ENCODE assay signal across 7 cellular contexts in genomic region chr16:3501412-3501761, GRCh38. TPM values are rescaled to one million over a fixed set of nuclear protein-coding genes. Genes with fewer than 3 reads are reported as not detected.
A peak's percentile ranks its signal among the peaks of the same experiment; 100 is the strongest.
DNase-seq lines count a peak whose midpoint lies in the region; ATAC-seq and TF ChIP-seq lines count a peak whose summit lies in the region.
"Not testable (repeated sequence)": the region's sequence is repeated elsewhere in the genome, so short reads cannot be mapped to it uniquely, and the experiment has no call there.
"Had no signal": no experiment of that assay in that cellular context is flagged by ENCODE, and none has a peak within 500 bp of the region (broad histone marks: within the 10 kb centered on the region; RNA-seq: fewer than 3 reads in every experiment).

No MANE protein-coding gene starts in this region.

- not testable (repeated sequence) for H3K4me1 ChIP-seq in IMR-90 (ENCODE audit: control insufficient read depth, insufficient read depth, low read length); ectodermal cell (ENCODE audit: control insufficient read depth, insufficient read depth, low read length)

- TF ChIP-seq RAD21 in IMR-90 (IDR thresholded peaks at IDR 0.05; ENCODE audit: low read length), result not testable (repeated sequence)

- not testable (repeated sequence) for TF ChIP-seq POLR2A in IMR-90 (IDR thresholded peaks at IDR 0.05; ENCODE audit: low read depth, low read length)

- H2AK5ac ChIP-seq in IMR-90 (ENCODE audit: low read depth, low read length), result not testable (repeated sequence)

- H3K4me2 ChIP-seq in IMR-90 (ENCODE audit: low read depth, low read length), result peak overlapping the region; percentile 87

- BruUV-seq in IMR-90 (replicated peaks; lab: Mats Ljungman, UMichigan), result TSS peak; percentile 65

- not testable (repeated sequence) for TF ChIP-seq CTCF in 22Rv1 (IDR thresholded peaks at IDR 0.05); IMR-90 (conservative IDR thresholded peaks at IDR 0.05; ENCODE audit: low read depth, low read length); kidney epithelial cell (IDR thresholded peaks at IDR 0.05; ENCODE audit: insufficient read depth, low read length, poor library complexity, severe bottlenecking); progenitor cell of endocrine pancreas (IDR thresholded peaks at IDR 0.05; ENCODE audit: unreplicated experiment)

- H3K79me1 ChIP-seq in IMR-90 (ENCODE audit: low read depth in 1 of 2, low read length in 2 of 2), result peaks cover 12 to 24% of the 10 kb centered on the region in 2 experiments

- dilution Hi-C loops in IMR-90 (cut with HindIII; ENCODE audit: low sequenced_read_pairs, unreplicated experiment), result not testable (repeated sequence)

- not testable (repeated sequence) for H2BK120ac ChIP-seq in IMR-90 (ENCODE audit: low read depth, low read length)

- not testable (repeated sequence) for H2BK15ac ChIP-seq in IMR-90 (ENCODE audit: low read depth, low read length)

- H3K27me3 Mint-ChIP-seq in activated CD8-positive, alpha-beta T cell treated with anti-CD3 and anti-CD28 coated beads, Interleukin-2, amount 10 ng/mL, durations not matched to agents 7 days and 5 days (ENCODE audit: low read depth); progenitor cell of endocrine pancreas: not testable (repeated sequence)

- H3K23ac ChIP-seq in IMR-90 (ENCODE audit: low read depth, low read length), result peak overlapping the region; percentile 67

- DNase-seq in IMR-90; activated CD8-positive, alpha-beta T cell treated with anti-CD3 and anti-CD28 coated beads, Interleukin-2, amount 10 ng/mL, durations not matched to agents 7 days and 5 days; kidney epithelial cell (ENCODE audit: low read depth); progenitor cell of endocrine pancreas (ENCODE audit: low spot score, unreplicated experiment): not testable (repeated sequence)

- CTCF ChIA-PET in IMR-90 (lab: Yijun Ruan, JAX), result not testable (repeated sequence)
- CTCF ChIA-PET in activated CD8-positive, alpha-beta T cell treated with anti-CD3 and anti-CD28 coated beads, Interleukin-2, amount 10 ng/mL, durations not matched to agents 7 days and 5 days (lab: Charles Lee), result interaction anchor here (0.6 to 1.3 kb wide), 5 partner anchors 8 to 404 kb away, joined by 3 to 6 read pairs (median 3); no protein-coding TSS in a partner anchor

- H3K14ac ChIP-seq in IMR-90 (replicated peaks; ENCODE audit: low read depth, low read length), result peak overlapping the region; percentile 30; the same call in 1 of the 2 replicates

- H4K91ac ChIP-seq in IMR-90 (ENCODE audit: insufficient read depth, low read depth, low read length), result not testable (repeated sequence)

- H3K4me3 ChIP-seq in IMR-90 (ENCODE audit: insufficient read depth, low read depth, low read length) (peak overlapping the region; percentile 59), ectodermal cell (ENCODE audit: insufficient read depth, low read depth, low read length) (peak overlapping the region; percentile 71), kidney epithelial cell (ENCODE audit: low read depth, low read length) (peak overlapping the region; percentile 74)

- WGBS in IMR-90 (ENCODE audit: extremely low coverage in 2 of 2, insufficient read length in 1 of 2), 2 experiments, result no CpG with 5 or more reads among the region's 24 CpGs
- WGBS in ectodermal cell, 2 experiments, result 28 to 29% methylated on average over 24 of the region's 24 CpGs

- peak overlapping the region; percentile 91 for H3K4me3 Mint-ChIP-seq in activated CD8-positive, alpha-beta T cell treated with anti-CD3 and anti-CD28 coated beads, Interleukin-2, amount 10 ng/mL, durations not matched to agents 7 days and 5 days
- peak overlapping the region; percentile 95 for H3K4me3 Mint-ChIP-seq in progenitor cell of endocrine pancreas (ENCODE audit: low read depth)

- H2BK5ac ChIP-seq in IMR-90 (ENCODE audit: low read depth, low read length, poor library complexity, severe bottlenecking), result peak overlapping the region; percentile 14

- not testable (repeated sequence) for H3K9me3 ChIP-seq in IMR-90 (ENCODE audit: control insufficient read depth, insufficient read depth, low read length); ectodermal cell (ENCODE audit: control insufficient read depth, low read length)

- not testable (repeated sequence) for H3K9me1 ChIP-seq in IMR-90 (ENCODE audit: insufficient read depth, low read length)

- intact Hi-C loops in IMR-90 (cut with micrococcal nuclease), result loop anchor here (2.0 to 10.0 kb wide), 3 partner anchors 43 to 313 kb away; partner anchors contain the start of genes OR1F1 and ZNF263

- not testable (repeated sequence) for H4K20me1 ChIP-seq in IMR-90 (ENCODE audit: insufficient read depth, low read length)

- peak overlapping the region; percentile 92 for H2AFZ ChIP-seq in IMR-90 (replicated peaks; ENCODE audit: low read length, poor library complexity)

- not testable (repeated sequence) for H2BK20ac ChIP-seq in IMR-90 (ENCODE audit: low read depth, low read length)

- H2AK9ac ChIP-seq in IMR-90 (replicated peaks; ENCODE audit: low read depth, low read length, poor library complexity), result peak overlapping the region; percentile 7

- not testable (repeated sequence) for H3K9me3 Mint-ChIP-seq in activated CD8-positive, alpha-beta T cell treated with anti-CD3 and anti-CD28 coated beads, Interleukin-2, amount 10 ng/mL, durations not matched to agents 7 days and 5 days (ENCODE audit: insufficient read depth); progenitor cell of endocrine pancreas (ENCODE audit: low read depth)

- H3K27me3 ChIP-seq in IMR-90 (ENCODE audit: control insufficient read depth, insufficient read depth, low read length); ectodermal cell (ENCODE audit: control insufficient read depth, insufficient read depth, low read length, poor library complexity, severe bottlenecking); kidney epithelial cell (ENCODE audit: control insufficient read depth, insufficient read depth, low read length): not testable (repeated sequence)

- peak overlapping the region; percentile 76 for H3K9ac ChIP-seq in IMR-90 (ENCODE audit: low read depth, low read length)

- H3K4me1 Mint-ChIP-seq in activated CD8-positive, alpha-beta T cell treated with anti-CD3 and anti-CD28 coated beads, Interleukin-2, amount 10 ng/mL, durations not matched to agents 7 days and 5 days (ENCODE audit: low read depth), result peaks cover 60% of the 10 kb centered on the region
- peaks cover 11% of the 10 kb centered on the region for H3K4me1 Mint-ChIP-seq in progenitor cell of endocrine pancreas (ENCODE audit: low read depth)

- peak overlapping the region; percentile 14; the same call in 1 of the 2 replicates for H3K4ac ChIP-seq in IMR-90 (ENCODE audit: low read depth, low read length)

- not testable (repeated sequence) for H3K18ac ChIP-seq in IMR-90 (ENCODE audit: low read depth, low read length)

- peaks cover 30% of the 10 kb centered on the region for H3K36me3 Mint-ChIP-seq in activated CD8-positive, alpha-beta T cell treated with anti-CD3 and anti-CD28 coated beads, Interleukin-2, amount 10 ng/mL, durations not matched to agents 7 days and 5 days (ENCODE audit: low read depth)
- not testable (repeated sequence) for H3K36me3 Mint-ChIP-seq in progenitor cell of endocrine pancreas (ENCODE audit: insufficient read depth)

- peak overlapping the region; percentile 28 to 78 for H4K8ac ChIP-seq in IMR-90 (ENCODE audit: low read depth in 2 of 2, low read length in 2 of 2)

- in situ Hi-C loops in IMR-90 (cut with MboI; ENCODE audit: low sequenced_read_pairs), result not testable (repeated sequence)

- H3K27ac ChIP-seq in 22Rv1 (peak overlapping the region; percentile 70), IMR-90 (ENCODE audit: insufficient read depth, low read length) (peak overlapping the region; percentile 51), ectodermal cell (ENCODE audit: insufficient read depth, low read depth, low read length, poor library complexity, severe bottlenecking) (peak overlapping the region; percentile 91)

- peak overlapping the region; percentile 88 for H3K27ac Mint-ChIP-seq in activated CD8-positive, alpha-beta T cell treated with anti-CD3 and anti-CD28 coated beads, Interleukin-2, amount 10 ng/mL, durations not matched to agents 7 days and 5 days
- peak overlapping the region; percentile 96 for H3K27ac Mint-ChIP-seq in progenitor cell of endocrine pancreas

- H4K5ac ChIP-seq in IMR-90 (ENCODE audit: low read depth, low read length), result peak overlapping the region; percentile 34; the same call in 1 of the 2 replicates

- not testable (repeated sequence) for ATAC-seq in IMR-90 (ENCODE audit: low read depth); activated CD8-positive, alpha-beta T cell treated with anti-CD3 and anti-CD28 coated beads, Interleukin-2, amount 10 ng/mL, durations not matched to agents 7 days and 5 days

- not testable (repeated sequence) for H3K36me3 ChIP-seq in IMR-90 (ENCODE audit: control insufficient read depth, insufficient read depth, low read length); ectodermal cell (ENCODE audit: control insufficient read depth, insufficient read depth, low read length); kidney epithelial cell (ENCODE audit: control insufficient read depth, insufficient read depth, low read length)

- not testable (repeated sequence) for H3K56ac ChIP-seq in IMR-90 (ENCODE audit: extremely low read depth, insufficient read depth, low read length)

- POLR2A ChIA-PET in IMR-90 (lab: Charles Lee; ENCODE audit: unreplicated experiment), result not testable (repeated sequence)
- POLR2A ChIA-PET in activated CD8-positive, alpha-beta T cell treated with anti-CD3 and anti-CD28 coated beads, Interleukin-2, amount 10 ng/mL, durations not matched to agents 7 days and 5 days (lab: Charles Lee), result interaction anchor here (1.1 to 2.2 kb wide), 3 partner anchors 8 to 218 kb away, joined by 4 to 10 read pairs (median 4); partner anchors contain the start of gene ZNF263

RNA-seq across cellular contexts. Expression of gene CLUAP1, which starts 0.6 kb away (rescaled TPM):
- 6.8 and 13.3 TPM in 2 replicates for total RNA-seq in IMR-90 (2012; rRNA removed)
- 10.7 and 14.4 TPM in 2 replicates for polyA plus RNA-seq in IMR-90 (2012; rRNA removed)
- polyA plus RNA-seq in IMR-90 (2012; cell fraction: cytosol; rRNA removed), result 1.8 and 2.5 TPM in 2 replicates
- polyA plus RNA-seq in IMR-90 (2012; cell fraction: nucleus; rRNA removed; ENCODE audit: low replicate concordance), result 1.8 and 8.2 TPM in 2 replicates
- total RNA-seq in activated CD8-positive, alpha-beta T cell treated with anti-CD3 and anti-CD28 coated beads, Interleukin-2, amount 10 ng/mL, durations not matched to agents 7 days and 5 days, result 10 to 100 TPM; 15.4 to 16.1 TPM
- 25.8 TPM for polyA plus RNA-seq in ectodermal cell (2013, experiment 1 of 4)
- polyA plus RNA-seq in ectodermal cell (2013, experiment 2 of 4), result 40.4 TPM
- 25.9 TPM for polyA plus RNA-seq in ectodermal cell (2013, experiment 3 of 4)
- polyA plus RNA-seq in ectodermal cell (2013, experiment 4 of 4), result 34.5 TPM
- 20.6 and 20.9 TPM in 2 replicates for total RNA-seq in kidney epithelial cell
- total RNA-seq in progenitor cell of endocrine pancreas, result 38.7 and 42.4 TPM in 2 replicates

RNA-seq across cellular contexts. Expression of gene C16orf90, which starts 6.1 kb away (rescaled TPM):
- total RNA-seq in IMR-90 (2012; rRNA removed) (not detected in 2 replicates), kidney epithelial cell (not detected in 2 replicates), progenitor cell of endocrine pancreas (not detected in 2 replicates)
- polyA plus RNA-seq in IMR-90 (2012; rRNA removed), result not detected in 2 replicates
- not detected in 2 replicates for polyA plus RNA-seq in IMR-90 (2012; cell fraction: cytosol; rRNA removed)
- not detected in 2 replicates for polyA plus RNA-seq in IMR-90 (2012; cell fraction: nucleus; rRNA removed; ENCODE audit: low replicate concordance)
- total RNA-seq in activated CD8-positive, alpha-beta T cell treated with anti-CD3 and anti-CD28 coated beads, Interleukin-2, amount 10 ng/mL, durations not matched to agents 7 days and 5 days, result not detected
- polyA plus RNA-seq in ectodermal cell (2013, experiment 1 of 4), result not detected
- not detected for polyA plus RNA-seq in ectodermal cell (2013, experiment 2 of 4)
- not detected for polyA plus RNA-seq in ectodermal cell (2013, experiment 3 of 4)
- not detected for polyA plus RNA-seq in ectodermal cell (2013, experiment 4 of 4)
- total RNA-seq: lung microvascular endothelial cell had no signal

RNA-seq across cellular contexts. Expression of gene NAA60, which starts 57.9 kb away (rescaled TPM):
- total RNA-seq in IMR-90 (2012; rRNA removed), result 5.6 and 7.5 TPM in 2 replicates
- polyA plus RNA-seq in IMR-90 (2012; rRNA removed), result 15.2 and 18.0 TPM in 2 replicates
- 9.1 and 16.7 TPM in 2 replicates for polyA plus RNA-seq in IMR-90 (2012; cell fraction: cytosol; rRNA removed)
- polyA plus RNA-seq in IMR-90 (2012; cell fraction: nucleus; rRNA removed; ENCODE audit: low replicate concordance), result 25.4 and 50.3 TPM in 2 replicates
- total RNA-seq in activated CD8-positive, alpha-beta T cell treated with anti-CD3 and anti-CD28 coated beads, Interleukin-2, amount 10 ng/mL, durations not matched to agents 7 days and 5 days, result 10 to 100 TPM; 46.3 to 49.0 TPM
- 61.9 TPM for polyA plus RNA-seq in ectodermal cell (2013, experiment 1 of 4)
- polyA plus RNA-seq in ectodermal cell (2013, experiment 2 of 4), result 60.3 TPM
- polyA plus RNA-seq in ectodermal cell (2013, experiment 3 of 4), result 47.1 TPM
- polyA plus RNA-seq in ectodermal cell (2013, experiment 4 of 4), result 56.4 TPM
- 27.1 and 30.7 TPM in 2 replicates for total RNA-seq in kidney epithelial cell
- total RNA-seq in progenitor cell of endocrine pancreas, result 66.8 and 71.3 TPM in 2 replicates

RNA-seq across cellular contexts. Expression of gene ZNF597, which starts 58.1 kb away (rescaled TPM):
- total RNA-seq in IMR-90 (2012; rRNA removed) (3.0 and 3.1 TPM in 2 replicates), kidney epithelial cell (1.7 and 2.9 TPM in 2 replicates), progenitor cell of endocrine pancreas (2.0 and 2.2 TPM in 2 replicates)
- 0.79 and 0.91 TPM in 2 replicates for polyA plus RNA-seq in IMR-90 (2012; rRNA removed)
- 0.24 and 0.31 TPM in 2 replicates for polyA plus RNA-seq in IMR-90 (2012; cell fraction: cytosol; rRNA removed)
- polyA plus RNA-seq in IMR-90 (2012; cell fraction: nucleus; rRNA removed; ENCODE audit: low replicate concordance), result 0.24 and 1.9 TPM in 2 replicates
- 1 to 10 TPM; 2.4 to 2.7 TPM for total RNA-seq in activated CD8-positive, alpha-beta T cell treated with anti-CD3 and anti-CD28 coated beads, Interleukin-2, amount 10 ng/mL, durations not matched to agents 7 days and 5 days
- 1.8 TPM for polyA plus RNA-seq in ectodermal cell (2013, experiment 1 of 4)
- 2.0 TPM for polyA plus RNA-seq in ectodermal cell (2013, experiment 2 of 4)
- 1.8 TPM for polyA plus RNA-seq in ectodermal cell (2013, experiment 3 of 4)
- polyA plus RNA-seq in ectodermal cell (2013, experiment 4 of 4), result 1.8 TPM
